In genomic region chr10:69497611-69498390, GRCh38 we compare ENCODE assay signal across 18 cellular contexts. TPM values are rescaled to one million over a fixed set of nuclear protein-coding genes. Genes with fewer than 3 reads are reported as not detected.
DNase-seq lines count a peak whose midpoint lies in the region; ATAC-seq and TF ChIP-seq lines count a peak whose summit lies in the region.
"Had no signal": no experiment of that assay in that cellular context is flagged by ENCODE, and none has a peak within 500 bp of the region (broad histone marks: within the 10 kb centered on the region; RNA-seq: fewer than 3 reads in every experiment).

No MANE protein-coding gene starts in this region.

- no peak overlapping the region for H3K27ac ChIP-seq in BLaER1 treated with 17β-estradiol and CSF1 and Interleukin-3, amounts not matched to agents 10 nM and 100 nM
- no peak overlapping the region for H3K27ac ChIP-seq in endodermal cell (ENCODE audit: low read depth, low read length)
- no peak overlapping the region for H3K27ac ChIP-seq in osteoblast (ENCODE audit: low read depth, low read length)
- H3K27ac ChIP-seq: left lung, neural progenitor cell had no signal

- H2AFZ ChIP-seq in osteoblast (ENCODE audit: low read length): no peak overlapping the region
- H2AFZ ChIP-seq: neural progenitor cell had no signal

- peak; percentile 36 to 66 (median 47) for ATAC-seq in T-cell (replicated peaks in 1 of 4)
- no peak for ATAC-seq in activated T-cell treated with anti-CD3 and anti-CD28 coated beads, Interleukin-2, amount 50 U/mL, for 4 hours
- no peak for ATAC-seq in HG02763 (IDR thresholded peaks at IDR 0.05; ENCODE audit: unreplicated experiment)
- ATAC-seq: left lung had no signal

- H4K20me1 ChIP-seq in BLaER1 treated with 17β-estradiol and CSF1 and Interleukin-3, amounts not matched to agents 10 nM and 100 nM: no peaks in the 10 kb centered on the region; a peak in 1 of 22 replicates
- H4K20me1 ChIP-seq in osteoblast (ENCODE audit: insufficient read depth, low read length): no peaks in the 10 kb centered on the region

- no peak overlapping the region for H3K4me3 ChIP-seq in BLaER1 treated with 17β-estradiol and CSF1 and Interleukin-3, amounts not matched to agents 10 nM and 100 nM
- no peak overlapping the region for H3K4me3 ChIP-seq in endodermal cell (ENCODE audit: low read length)
- no peak overlapping the region for H3K4me3 ChIP-seq in osteoblast (ENCODE audit: insufficient read depth, low read length)
- H3K4me3 ChIP-seq: heart right ventricle, left lung, neural progenitor cell, skin epidermis had no signal

- no peaks in the 10 kb centered on the region for H3K27me3 ChIP-seq in BLaER1 treated with 17β-estradiol and CSF1 and Interleukin-3, amounts not matched to agents 10 nM and 100 nM
- no peaks in the 10 kb centered on the region for H3K27me3 ChIP-seq in endodermal cell (ENCODE audit: control insufficient read depth, insufficient read depth, low read length, poor library complexity, severe bottlenecking)
- peaks cover 2% of the 10 kb centered on the region for H3K27me3 ChIP-seq in osteoblast (ENCODE audit: insufficient read depth, low read length)
- H3K27me3 ChIP-seq: heart right ventricle, left lung, neural progenitor cell had no signal

- H3K4me1 Mint-ChIP-seq in T-cell (peaks cover 6 to 13% (median 13%) of the 10 kb centered on the region in 3 donors), endodermal cell (peaks cover 9% of the 10 kb centered on the region)
- peaks cover 8% of the 10 kb centered on the region for H3K4me1 Mint-ChIP-seq in activated T-cell treated with anti-CD3 and anti-CD28 coated beads, Interleukin-2, amount 50 U/mL, for 4 hours (ENCODE audit: low read depth)
- H3K4me1 Mint-ChIP-seq: IgD-negative memory B cell had no signal

- H3K9me3 Mint-ChIP-seq in T-cell (no peaks in the 10 kb centered on the region), endodermal cell (no peaks in the 10 kb centered on the region)
- no peaks in the 10 kb centered on the region for H3K9me3 Mint-ChIP-seq in activated T-cell treated with anti-CD3 and anti-CD28 coated beads, Interleukin-2, amount 50 U/mL, for 4 hours
- H3K9me3 Mint-ChIP-seq: IgD-negative memory B cell; neural progenitor cell; stimulated activated naive CD8-positive, alpha-beta T cell treated with anti-CD3 and anti-CD28 coated beads, Interleukin-15, Interleukin-2, amounts not matched to agents 100 ng/mL and 50 ng/mL, for 24 hours had no signal

- CTCF ChIA-PET in T-cell (lab: Charles Lee): interaction anchor here in 1 of 2 donors (0.6 kb wide), 1 partner anchor 715 kb away, joined by 9 read pairs; no protein-coding TSS in a partner anchor

- DNase-seq in T-cell (peak in 2 of 34 experiments; percentile 2 to 7), endodermal cell (peak; percentile 37), osteoblast (ENCODE audit: insufficient read length, low spot score, missing footprints) (peak; percentile 75), kidney tubule cell (ENCODE audit: low spot score) (no peak), iPS-NIHi11 (ENCODE audit: low spot score) (no peak)
- DNase-seq in activated T-cell treated with anti-CD3 and anti-CD28 coated beads, Interleukin-2, amount 50 U/mL, for 4 hours: no peak
- DNase-seq: activated naive CD4-positive, alpha-beta T cell treated with anti-CD3 and anti-CD28 coated beads, Interleukin-2, amount 50 U/mL, for 16 hours; erythroblast; heart right ventricle; NK-92 treated with Interleukin-12 subunit alpha and Interleukin-12 subunit beta, amount 100 ng/mL, for 24 hours; SIG-M5 had no signal

- no peaks in the 10 kb centered on the region for H3K9me3 ChIP-seq in BLaER1 treated with 17β-estradiol and CSF1 and Interleukin-3, amounts not matched to agents 10 nM and 100 nM (replicated peaks in 1 of 11)
- H3K9me3 ChIP-seq in endodermal cell (ENCODE audit: control insufficient read depth, low read length): no peaks in the 10 kb centered on the region
- no peaks in the 10 kb centered on the region for H3K9me3 ChIP-seq in osteoblast (ENCODE audit: low read depth, low read length)
- H3K9me3 ChIP-seq: heart right ventricle, left lung had no signal

- peaks cover 0 to 79% (median 0%) of the 10 kb centered on the region in 11 experiments; a peak in 8 of 22 replicates for H3K36me3 ChIP-seq in BLaER1 treated with 17β-estradiol and CSF1 and Interleukin-3, amounts not matched to agents 10 nM and 100 nM
- H3K36me3 ChIP-seq in endodermal cell (ENCODE audit: control insufficient read depth, insufficient read depth, low read length) (no peaks in the 10 kb centered on the region), osteoblast (ENCODE audit: insufficient read depth, low read length) (no peaks in the 10 kb centered on the region)
- H3K36me3 ChIP-seq: left lung, neural progenitor cell had no signal

- H3K4me3 Mint-ChIP-seq in T-cell (no peak overlapping the region), endodermal cell (no peak overlapping the region)
- H3K4me3 Mint-ChIP-seq in activated T-cell treated with anti-CD3 and anti-CD28 coated beads, Interleukin-2, amount 50 U/mL, for 4 hours: no peak overlapping the region
- H3K4me3 Mint-ChIP-seq: IgD-negative memory B cell; neural progenitor cell; stimulated activated naive CD8-positive, alpha-beta T cell treated with anti-CD3 and anti-CD28 coated beads, Interleukin-15, Interleukin-2, amounts not matched to agents 100 ng/mL and 50 ng/mL, for 24 hours had no signal

- H3K9ac ChIP-seq in BLaER1 treated with 17β-estradiol and CSF1 and Interleukin-3, amounts not matched to agents 10 nM and 100 nM: peak overlapping the region in 1 of 11 experiments; percentile 19; a peak in 2 of 22 replicates
- no peak overlapping the region for H3K9ac ChIP-seq in endodermal cell (ENCODE audit: extremely low read depth, low read length, poor library complexity, severe bottlenecking)
- H3K9ac ChIP-seq: neural progenitor cell had no signal

- H3K27me3 Mint-ChIP-seq in T-cell (no peaks in the 10 kb centered on the region), endodermal cell (ENCODE audit: insufficient read depth) (no peaks in the 10 kb centered on the region)
- no peaks in the 10 kb centered on the region for H3K27me3 Mint-ChIP-seq in activated T-cell treated with anti-CD3 and anti-CD28 coated beads, Interleukin-2, amount 50 U/mL, for 4 hours (ENCODE audit: low read depth)
- H3K27me3 Mint-ChIP-seq: stimulated activated naive CD8-positive, alpha-beta T cell treated with anti-CD3 and anti-CD28 coated beads, Interleukin-15, Interleukin-2, amounts not matched to agents 100 ng/mL and 50 ng/mL, for 24 hours had no signal

- H3K36me3 Mint-ChIP-seq in T-cell: no peaks in the 10 kb centered on the region
- H3K36me3 Mint-ChIP-seq in endodermal cell (ENCODE audit: low read depth): no peaks in the 10 kb centered on the region
- H3K36me3 Mint-ChIP-seq in activated T-cell treated with anti-CD3 and anti-CD28 coated beads, Interleukin-2, amount 50 U/mL, for 4 hours (ENCODE audit: insufficient read depth): no peaks in the 10 kb centered on the region
- H3K36me3 Mint-ChIP-seq: IgD-negative memory B cell had no signal

- POLR2A ChIA-PET in T-cell (lab: Charles Lee): no interaction called here

- H3K4me2 ChIP-seq in BLaER1 treated with 17β-estradiol and CSF1 and Interleukin-3, amounts not matched to agents 10 nM and 100 nM: peak overlapping the region in 7 of 11 experiments; percentile 30 to 60 (median 44); a peak in 12 of 22 replicates
- no peak overlapping the region for H3K4me2 ChIP-seq in osteoblast (ENCODE audit: insufficient read depth, low read length)
- H3K4me2 ChIP-seq: neural progenitor cell had no signal

- H3K4me1 ChIP-seq in BLaER1 treated with 17β-estradiol and CSF1 and Interleukin-3, amounts not matched to agents 10 nM and 100 nM: peaks cover 0 to 22% (median 13%) of the 10 kb centered on the region in 10 experiments; a peak in 15 of 20 replicates
- H3K4me1 ChIP-seq in endodermal cell (ENCODE audit: control insufficient read depth, insufficient read depth, low read length) (peaks cover 4% of the 10 kb centered on the region), osteoblast (ENCODE audit: insufficient read depth, low read length) (peaks cover 4% of the 10 kb centered on the region)
- H3K4me1 ChIP-seq: left lung had no signal

- H3K79me2 ChIP-seq in osteoblast (ENCODE audit: insufficient read depth, low read length): no peaks in the 10 kb centered on the region

- WGBS in endodermal cell (ENCODE audit: insufficient coverage in 1 of 2, insufficient read length in 1 of 2), 2 experiments: 88 to 92% methylated on average over 8 to 11 of the region's 11 CpGs

- H3K27ac Mint-ChIP-seq in T-cell: peak overlapping the region; percentile 75 to 79
- no peak overlapping the region for H3K27ac Mint-ChIP-seq in endodermal cell
- H3K27ac Mint-ChIP-seq: IgD-negative memory B cell; neural progenitor cell; stimulated activated naive CD8-positive, alpha-beta T cell treated with anti-CD3 and anti-CD28 coated beads, Interleukin-15, Interleukin-2, amounts not matched to agents 100 ng/mL and 50 ng/mL, for 24 hours had no signal

- TF ChIP-seq CTCF in endodermal cell (conservative IDR thresholded peaks at IDR 0.05) (no peak), osteoblast (IDR thresholded peaks at IDR 0.05; ENCODE audit: extremely low read depth, low read depth, low read length) (no peak)

RNA-seq across cellular contexts. Expression of gene TSPAN15, which starts 46.5 kb away (rescaled TPM):
- total RNA-seq in T-cell (1 to 10 TPM; 2.9 to 8.2 (median 6.2) TPM), endodermal cell (10 to 100 TPM; 10.1 to 15.8 TPM), osteoblast (0.59 and 0.72 TPM in 2 replicates)
- polyA plus RNA-seq in endodermal cell (2013, experiment 1 of 2): 9.4 TPM
- polyA plus RNA-seq in endodermal cell (2013, experiment 2 of 2): 7.9 TPM
- total RNA-seq in activated T-cell treated with anti-CD3 and anti-CD28 coated beads, Interleukin-2, amount 50 U/mL, for 4 hours: 1 to 10 TPM in 2 of 3 donors, under 1 TPM in 1; 0.86 to 1.8 (median 1.4) TPM
- polyA plus RNA-seq: IgD-negative memory B cell had no signal

Comparison
In these comparisons a context has a peak if more than half of its experiments do, and no peak if none do; other contexts are left out.
1. ATAC-seq: peak in T-cell (4 of 4); none in activated T-cell treated with anti-CD3 and anti-CD28 coated beads, Interleukin-2, amount 50 U/mL, for 4 hours (0 of 2) and HG02763 (single experiment).
2. DNase-seq: peak in endodermal cell (single experiment) and osteoblast (single experiment); none in activated T-cell treated with anti-CD3 and anti-CD28 coated beads, Interleukin-2, amount 50 U/mL, for 4 hours (single experiment), kidney tubule cell (single experiment) and iPS-NIHi11 (single experiment).